24 cellular contexts compared by ENCODE assay signal in the genomic region with DNA sequence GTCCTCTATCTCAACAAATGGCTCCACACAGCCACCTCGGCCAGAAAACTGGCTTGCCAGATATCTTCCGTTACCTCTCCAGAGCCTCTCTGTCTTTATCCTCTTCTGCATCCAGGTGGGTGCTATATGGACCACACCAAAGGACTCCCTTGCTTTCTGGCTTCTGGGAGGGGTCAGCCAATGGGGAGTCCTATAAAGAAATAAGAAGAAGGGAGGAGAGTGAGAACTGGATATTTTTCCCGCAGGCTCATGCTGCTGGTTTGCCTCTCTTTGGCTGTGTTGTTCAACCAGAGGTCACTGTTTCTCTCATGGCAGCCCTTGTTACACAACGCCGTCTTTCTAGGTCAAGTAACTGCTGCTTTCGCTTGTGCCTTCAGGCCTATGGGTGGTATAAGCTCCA.
"Had no signal": no experiment of that assay in that cellular context is flagged by ENCODE, and none has a peak within 500 bp of the region (broad histone marks: within the 10 kb centered on the region; RNA-seq: fewer than 3 reads in every experiment).

No MANE protein-coding gene starts in this region.

- H3K36me3 ChIP-seq: colonic mucosa, esophagus squamous epithelium, gastrocnemius medialis, gastroesophageal sphincter, heart left ventricle, heart right ventricle had no signal

- H3K27ac ChIP-seq: colonic mucosa, coronary artery, dorsolateral prefrontal cortex, epithelial cell of prostate, esophagus squamous epithelium, foreskin keratinocyte, gastrocnemius medialis, gastroesophageal sphincter, heart left ventricle, heart right ventricle had no signal

- H3K9me3 ChIP-seq: colonic mucosa, esophagus squamous epithelium, gastrocnemius medialis, gastroesophageal sphincter, heart left ventricle, heart right ventricle had no signal

- H3K4me3 ChIP-seq: colonic mucosa, coronary artery, dorsolateral prefrontal cortex, esophagus squamous epithelium, gastrocnemius medialis, gastroesophageal sphincter, heart left ventricle, heart right ventricle had no signal

- H3K27me3 Mint-ChIP-seq: dendritic cell treated with granulocyte-macrophage colony-stimulating factor and Interleukin-4, amounts not matched to agents 40 ng/mL and 50 ng/mL, for 4 days; effector memory CD8-positive, alpha-beta T cell had no signal

- H3K4me1 ChIP-seq: colonic mucosa, foreskin keratinocyte had no signal

- DNase-seq: colonic mucosa; cortex of kidney; dermis blood vessel endothelial cell; dorsolateral prefrontal cortex; effector CD4-positive, alpha-beta T cell; effector CD8-positive, alpha-beta T cell; effector memory CD4-positive, alpha-beta T cell; effector memory CD8-positive, alpha-beta T cell; endodermal cell; erythroblast; esophagus squamous epithelium; foreskin fibroblast; foreskin keratinocyte; foreskin melanocyte; gastrocnemius medialis; glutamatergic neuron; head of caudate nucleus; heart left ventricle; heart right ventricle had no signal

- ATAC-seq: effector memory CD8-positive, alpha-beta T cell; esophagus mucosa; foreskin keratinocyte; gastrocnemius medialis; gastroesophageal sphincter; heart left ventricle; heart right ventricle had no signal

- H3K4me3 Mint-ChIP-seq: dendritic cell treated with granulocyte-macrophage colony-stimulating factor and Interleukin-4, amounts not matched to agents 40 ng/mL and 50 ng/mL, for 4 days; effector memory CD8-positive, alpha-beta T cell; endodermal cell had no signal

- H3K27me3 ChIP-seq: colonic mucosa, esophagus squamous epithelium, foreskin keratinocyte, gastrocnemius medialis, gastroesophageal sphincter, heart left ventricle, heart right ventricle had no signal

- H3K4me1 Mint-ChIP-seq: endodermal cell had no signal

- H3K9me3 Mint-ChIP-seq: dendritic cell treated with granulocyte-macrophage colony-stimulating factor and Interleukin-4, amounts not matched to agents 40 ng/mL and 50 ng/mL, for 4 days; effector memory CD8-positive, alpha-beta T cell; endodermal cell had no signal

- H3K27ac Mint-ChIP-seq: dendritic cell treated with granulocyte-macrophage colony-stimulating factor and Interleukin-4, amounts not matched to agents 40 ng/mL and 50 ng/mL, for 4 days; effector memory CD8-positive, alpha-beta T cell; endodermal cell had no signal
